In the genomic region with DNA sequence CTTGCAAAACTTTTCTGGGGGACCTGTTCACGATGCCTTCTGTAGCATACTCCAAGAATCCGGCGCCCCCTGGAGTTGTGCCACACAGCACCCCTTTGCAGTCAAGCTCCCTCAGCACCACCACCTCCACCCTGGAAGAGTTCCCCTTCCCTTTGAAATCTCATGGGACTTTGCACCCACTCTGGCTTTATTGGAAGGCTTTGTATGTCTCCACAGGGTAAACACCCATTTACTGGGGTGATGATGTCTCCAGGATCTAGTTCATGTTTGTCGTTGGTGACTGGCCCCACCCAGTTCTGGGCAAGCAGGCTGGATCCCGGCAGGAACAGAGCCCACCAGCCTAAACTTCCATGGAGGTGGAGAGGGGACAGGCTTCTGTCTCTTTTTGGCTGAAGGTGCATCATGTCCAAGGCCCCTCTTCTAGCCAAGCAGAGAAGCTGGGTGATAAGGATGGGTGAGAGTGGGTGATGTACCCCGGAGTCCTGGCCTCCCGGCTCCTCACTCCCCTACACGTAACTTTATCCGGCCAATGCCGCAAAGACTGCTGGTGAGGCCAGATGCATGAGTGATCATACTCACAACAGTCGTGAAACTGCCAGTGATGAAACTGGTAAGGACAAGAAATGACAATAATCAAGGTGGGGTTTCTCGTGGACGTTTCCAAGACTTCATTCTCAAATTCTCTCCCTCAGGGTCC, we compare ENCODE assay signal across 13 cellular contexts. TPM values are rescaled to one million over a fixed set of nuclear protein-coding genes. Genes with fewer than 3 reads are reported as not detected.
A peak's percentile ranks its signal among the peaks of the same experiment; 100 is the strongest.
DNase-seq lines count a peak whose midpoint lies in the region; ATAC-seq and TF ChIP-seq lines count a peak whose summit lies in the region.
"Had no signal": no experiment of that assay in that cellular context is flagged by ENCODE, and none has a peak within 500 bp of the region (broad histone marks: within the 10 kb centered on the region; RNA-seq: fewer than 3 reads in every experiment).

No MANE protein-coding gene starts in this region.

- no peaks in the 10 kb centered on the region for H3K9me3 Mint-ChIP-seq in MCF 10A (ENCODE audit: unreplicated experiment)
- no peaks in the 10 kb centered on the region for H3K9me3 Mint-ChIP-seq in central memory CD8-positive, alpha-beta T cell
- no peaks in the 10 kb centered on the region for H3K9me3 Mint-ChIP-seq in activated CD8-positive, alpha-beta memory T cell treated with anti-CD3 and anti-CD28 coated beads, Interleukin-2, amount 10 ng/mL, durations not matched to agents 7 days and 5 days (ENCODE audit: low read depth)
- H3K9me3 Mint-ChIP-seq: activated T-cell treated with anti-CD3 and anti-CD28 coated beads, Interleukin-2, amount 50 U/mL, for 72 hours had no signal

- no TSS peak for BruUV-seq in MCF 10A (replicated peaks; lab: Mats Ljungman, UMichigan)
- no TSS peak for BruUV-seq in mammary epithelial cell (replicated peaks; lab: Mats Ljungman, UMichigan)

- no peak overlapping the region for H3K27ac ChIP-seq in mammary epithelial cell (ENCODE audit: insufficient read depth, low read depth, low read length)
- H3K27ac ChIP-seq in mesodermal cell (ENCODE audit: low read depth, low read length, severe bottlenecking) = peak overlapping the region; percentile 42
- H3K27ac ChIP-seq: HL-60 had no signal

- H3K27me3 Mint-ChIP-seq in MCF 10A (ENCODE audit: insufficient read depth, unreplicated experiment) = no peaks in the 10 kb centered on the region
- peaks cover 41% of the 10 kb centered on the region for H3K27me3 Mint-ChIP-seq in central memory CD8-positive, alpha-beta T cell
- H3K27me3 Mint-ChIP-seq in activated CD8-positive, alpha-beta memory T cell treated with anti-CD3 and anti-CD28 coated beads, Interleukin-2, amount 10 ng/mL, durations not matched to agents 7 days and 5 days = peaks cover 19% of the 10 kb centered on the region

- no peaks in the 10 kb centered on the region for H3K9me3 ChIP-seq in mammary epithelial cell (replicated peaks; ENCODE audit: insufficient read depth, low read length)
- H3K9me3 ChIP-seq in mesodermal cell (ENCODE audit: control insufficient read depth, low read length) = peaks cover 5% of the 10 kb centered on the region

- DNase-seq in MCF 10A (ENCODE audit: unreplicated experiment) = no peak
- DNase-seq in mammary epithelial cell = no peak
- DNase-seq in central memory CD8-positive, alpha-beta T cell (ENCODE audit: low spot score in 2 of 2) = no peak
- no peak for DNase-seq in midbrain (lab: John Stamatoyannopoulos, UW)
- no peak for DNase-seq in activated CD8-positive, alpha-beta memory T cell treated with anti-CD3 and anti-CD28 coated beads, Interleukin-2, amount 10 ng/mL, durations not matched to agents 7 days and 5 days
- DNase-seq in ureter (ENCODE audit: low spot score) = no peak
- DNase-seq: activated T-cell treated with anti-CD3 and anti-CD28 coated beads, Interleukin-2, amount 50 U/mL, for 72 hours; left cardiac atrium; right cardiac atrium had no signal

- ATAC-seq in central memory CD8-positive, alpha-beta T cell (replicated peaks; ENCODE audit: extremely low read depth, poor library complexity, severe bottlenecking) = no peak
- no peak for ATAC-seq in activated CD8-positive, alpha-beta memory T cell treated with anti-CD3 and anti-CD28 coated beads, Interleukin-2, amount 10 ng/mL, durations not matched to agents 7 days and 5 days
- ATAC-seq in GM21737 (IDR thresholded peaks at IDR 0.05; ENCODE audit: unreplicated experiment) = no peak
- ATAC-seq: activated T-cell treated with anti-CD3 and anti-CD28 coated beads, Interleukin-2, amount 50 U/mL, for 72 hours; left cardiac atrium; right cardiac atrium had no signal

- TF ChIP-seq CTCF in MCF 10A (IDR thresholded peaks at IDR 0.05; ENCODE audit: unreplicated experiment) (no peak), mammary epithelial cell (conservative IDR thresholded peaks at IDR 0.05 in 1 of 2, IDR thresholded peaks at IDR 0.05 in 1 of 2; ENCODE audit: extremely low read depth in 1 of 2, insufficient read depth in 1 of 2, low read depth in 1 of 2, low read length in 2 of 2) (no peak)

- POLR2A ChIA-PET in MCF 10A (lab: Yijun Ruan, JAX) = interaction anchor here (0.6 kb wide), 1 partner anchor 15 kb away, joined by 3 read pairs; no protein-coding TSS in a partner anchor

- CTCF ChIA-PET in MCF 10A (lab: Yijun Ruan, JAX) (interaction anchor here (1.1 to 1.7 kb wide), 3 partner anchors 8 to 25 kb away, joined by 5 to 7 read pairs (median 7); no protein-coding TSS in a partner anchor), mammary epithelial cell (lab: Charles Lee; ENCODE audit: low non-redundant PET) (no interaction called here)
- CTCF ChIA-PET in activated CD8-positive, alpha-beta memory T cell treated with anti-CD3 and anti-CD28 coated beads, Interleukin-2, amount 10 ng/mL, durations not matched to agents 7 days and 5 days (lab: Charles Lee) = interaction anchor here (1.0 kb wide), 1 partner anchor 24 kb away, joined by 5 read pairs; no protein-coding TSS in a partner anchor

- H3K4me1 Mint-ChIP-seq in MCF 10A (ENCODE audit: insufficient read depth, unreplicated experiment) = peaks cover 38% of the 10 kb centered on the region
- peaks cover 31% of the 10 kb centered on the region for H3K4me1 Mint-ChIP-seq in central memory CD8-positive, alpha-beta T cell
- peaks cover 26% of the 10 kb centered on the region for H3K4me1 Mint-ChIP-seq in activated CD8-positive, alpha-beta memory T cell treated with anti-CD3 and anti-CD28 coated beads, Interleukin-2, amount 10 ng/mL, durations not matched to agents 7 days and 5 days

- H4K20me1 ChIP-seq in mammary epithelial cell (ENCODE audit: insufficient read depth, low read length) = no peaks in the 10 kb centered on the region

- dilution Hi-C loops in mammary epithelial cell (cut with HindIII; ENCODE audit: low sequenced_read_pairs) = no loop called here

- H3K79me2 ChIP-seq in mammary epithelial cell (ENCODE audit: insufficient read depth, low read length) = no peaks in the 10 kb centered on the region

- no peaks in the 10 kb centered on the region for H3K36me3 Mint-ChIP-seq in MCF 10A (ENCODE audit: insufficient read depth, unreplicated experiment)
- no peaks in the 10 kb centered on the region for H3K36me3 Mint-ChIP-seq in central memory CD8-positive, alpha-beta T cell (ENCODE audit: insufficient read depth)
- no peaks in the 10 kb centered on the region for H3K36me3 Mint-ChIP-seq in activated CD8-positive, alpha-beta memory T cell treated with anti-CD3 and anti-CD28 coated beads, Interleukin-2, amount 10 ng/mL, durations not matched to agents 7 days and 5 days
- H3K36me3 Mint-ChIP-seq: brain had no signal

- H3K9ac ChIP-seq in mammary epithelial cell (ENCODE audit: insufficient read depth, low read length) = no peak overlapping the region

- H3K4me3 Mint-ChIP-seq in MCF 10A (ENCODE audit: unreplicated experiment) = no peak overlapping the region
- H3K4me3 Mint-ChIP-seq in central memory CD8-positive, alpha-beta T cell = no peak overlapping the region
- no peak overlapping the region for H3K4me3 Mint-ChIP-seq in activated CD8-positive, alpha-beta memory T cell treated with anti-CD3 and anti-CD28 coated beads, Interleukin-2, amount 10 ng/mL, durations not matched to agents 7 days and 5 days
- H3K4me3 Mint-ChIP-seq: activated T-cell treated with anti-CD3 and anti-CD28 coated beads, Interleukin-2, amount 50 U/mL, for 72 hours had no signal

- in situ Hi-C loops in mammary epithelial cell (cut with MboI; ENCODE audit: low sequenced_read_pairs in 2 of 2) = no loop called here

- intact Hi-C loops in MCF 10A (cut with micrococcal nuclease) = no loop called here
- intact Hi-C loops in mammary epithelial cell (cut with micrococcal nuclease) = no loop called here

- WGBS in mammary epithelial cell (ENCODE audit: low coverage, missing lambda C conversion rate) = 79% methylated on average over 13 of the region's 13 CpGs
- WGBS in mesodermal cell (ENCODE audit: insufficient coverage in 2 of 2), 2 experiments = 84 to 87% methylated on average over 10 of the region's 13 CpGs

- H2AFZ ChIP-seq in mammary epithelial cell (ENCODE audit: low read depth, low read length) = no peak overlapping the region

- H3K4me1 ChIP-seq in mammary epithelial cell (ENCODE audit: insufficient read depth, low read length) (peaks cover 58% of the 10 kb centered on the region), mesodermal cell (ENCODE audit: control insufficient read depth, insufficient read depth, low read length, poor library complexity, severe bottlenecking) (peaks cover 54% of the 10 kb centered on the region)

- H3K27me3 ChIP-seq in mammary epithelial cell (ENCODE audit: insufficient read depth, low read length) = no peaks in the 10 kb centered on the region

- peak overlapping the region; percentile 79 for H3K27ac Mint-ChIP-seq in MCF 10A (ENCODE audit: low read depth, unreplicated experiment)
- peak overlapping the region; percentile 90 for H3K27ac Mint-ChIP-seq in central memory CD8-positive, alpha-beta T cell (ENCODE audit: low read depth)
- H3K27ac Mint-ChIP-seq in activated CD8-positive, alpha-beta memory T cell treated with anti-CD3 and anti-CD28 coated beads, Interleukin-2, amount 10 ng/mL, durations not matched to agents 7 days and 5 days = no peak overlapping the region
- H3K27ac Mint-ChIP-seq: activated T-cell treated with anti-CD3 and anti-CD28 coated beads, Interleukin-2, amount 50 U/mL, for 72 hours had no signal

- no peak overlapping the region for H3K4me2 ChIP-seq in mammary epithelial cell (ENCODE audit: insufficient read depth, low read depth, low read length)

- H3K4me3 ChIP-seq in mammary epithelial cell (replicated peaks in 1 of 3; ENCODE audit: insufficient read depth in 1 of 3, low read depth in 2 of 3, low read length in 3 of 3) = no peak overlapping the region
- no peak overlapping the region for H3K4me3 ChIP-seq in mesodermal cell (ENCODE audit: extremely low read depth, insufficient read depth, low read length, poor library complexity, severe bottlenecking)

- H3K36me3 ChIP-seq in mammary epithelial cell (ENCODE audit: insufficient read depth, low read length) (no peaks in the 10 kb centered on the region), mesodermal cell (ENCODE audit: control insufficient read depth, insufficient read depth, low read length) (no peaks in the 10 kb centered on the region)

RNA-seq across cellular contexts. Expression of gene CLDN4, which starts 0.7 kb away (rescaled TPM):
- 0.22 and 0.28 TPM in 2 replicates for total RNA-seq in MCF 10A (2022)
- 10 to 100 TPM in 1 of 2 donors, 1 to 10 TPM in 1; 6.2 to 11.7 TPM for total RNA-seq in mammary epithelial cell
- polyA plus RNA-seq in mammary epithelial cell = 18.7 TPM
- polyA minus RNA-seq in mammary epithelial cell = 6.8 TPM
- 2.5 TPM for polyA plus RNA-seq in mesodermal cell (2013, experiment 1 of 2)
- 1.4 TPM for polyA plus RNA-seq in mesodermal cell (2013, experiment 2 of 2)
- under 1 TPM; 0.09 to 0.12 TPM for total RNA-seq in activated CD8-positive, alpha-beta memory T cell treated with anti-CD3 and anti-CD28 coated beads, Interleukin-2, amount 10 ng/mL, durations not matched to agents 7 days and 5 days
- 244 TPM for total RNA-seq in ureter
- polyA plus RNA-seq: right cardiac atrium had no signal

RNA-seq across cellular contexts. Expression of gene METTL27, which starts 12.2 kb away (rescaled TPM):
- 4.4 and 7.3 TPM in 2 replicates for total RNA-seq in MCF 10A (2022)
- total RNA-seq in mammary epithelial cell = 1 to 10 TPM; 8.5 to 9.1 TPM
- polyA plus RNA-seq in mammary epithelial cell = 11.0 TPM
- polyA minus RNA-seq in mammary epithelial cell = 3.6 TPM
- polyA plus RNA-seq in mesodermal cell (2013, experiment 1 of 2) = 3.6 TPM
- 3.1 TPM for polyA plus RNA-seq in mesodermal cell (2013, experiment 2 of 2)
- under 1 TPM in 1 of 2 experiments, not detected in 1; 0.55 TPM for total RNA-seq in activated CD8-positive, alpha-beta memory T cell treated with anti-CD3 and anti-CD28 coated beads, Interleukin-2, amount 10 ng/mL, durations not matched to agents 7 days and 5 days
- 14.4 TPM for total RNA-seq in ureter

RNA-seq across cellular contexts. Expression of gene TMEM270, which starts 30.9 kb away (rescaled TPM):
- total RNA-seq in MCF 10A (2022) = not detected in 2 replicates
- not detected for total RNA-seq in mammary epithelial cell
- polyA plus RNA-seq in mammary epithelial cell = not detected
- polyA minus RNA-seq in mammary epithelial cell = not detected
- polyA plus RNA-seq in mesodermal cell (2013, experiment 1 of 2) = not detected
- polyA plus RNA-seq in mesodermal cell (2013, experiment 2 of 2) = not detected
- not detected for total RNA-seq in activated CD8-positive, alpha-beta memory T cell treated with anti-CD3 and anti-CD28 coated beads, Interleukin-2, amount 10 ng/mL, durations not matched to agents 7 days and 5 days
- total RNA-seq in ureter = not detected
- total RNA-seq: activated T-cell treated with anti-CD3 and anti-CD28 coated beads, Interleukin-2, amount 50 U/mL, for 72 hours; left cardiac atrium; right cardiac atrium had no signal
- polyA plus RNA-seq: right cardiac atrium had no signal

RNA-seq across cellular contexts. Expression of gene CLDN3, which starts 60.0 kb away (rescaled TPM):
- total RNA-seq in MCF 10A (2022) = not detected in 2 replicates
- total RNA-seq in mammary epithelial cell = under 1 TPM in 1 of 2 donors, not detected in 1; 0.83 TPM
- polyA plus RNA-seq in mammary epithelial cell = not detected
- not detected for polyA minus RNA-seq in mammary epithelial cell
- polyA plus RNA-seq in mesodermal cell (2013, experiment 1 of 2) = not detected
- polyA plus RNA-seq in mesodermal cell (2013, experiment 2 of 2) = not detected
- total RNA-seq in activated CD8-positive, alpha-beta memory T cell treated with anti-CD3 and anti-CD28 coated beads, Interleukin-2, amount 10 ng/mL, durations not matched to agents 7 days and 5 days = not detected
- total RNA-seq in ureter = 6.8 TPM
- total RNA-seq: activated T-cell treated with anti-CD3 and anti-CD28 coated beads, Interleukin-2, amount 50 U/mL, for 72 hours; left cardiac atrium; right cardiac atrium had no signal
- polyA plus RNA-seq: right cardiac atrium had no signal

Comparison
In these comparisons a context has a peak if more than half of its experiments do, and no peak if none do; other contexts are left out.
1. RNA of gene CLDN4, which starts 0.7 kb away (total RNA-seq): 244 TPM in ureter (single experiment); 6.2 to 11.7 TPM in mammary epithelial cell, 0.22 to 0.28 TPM in MCF 10A and 0.09 to 0.12 TPM in activated CD8-positive, alpha-beta memory T cell treated with anti-CD3 and anti-CD28 coated beads, Interleukin-2, amount 10 ng/mL, durations not matched to agents 7 days and 5 days; every median in the first group is over 10 times any median in the second.